7 cellular contexts compared by ENCODE assay signal in the genomic region with DNA sequence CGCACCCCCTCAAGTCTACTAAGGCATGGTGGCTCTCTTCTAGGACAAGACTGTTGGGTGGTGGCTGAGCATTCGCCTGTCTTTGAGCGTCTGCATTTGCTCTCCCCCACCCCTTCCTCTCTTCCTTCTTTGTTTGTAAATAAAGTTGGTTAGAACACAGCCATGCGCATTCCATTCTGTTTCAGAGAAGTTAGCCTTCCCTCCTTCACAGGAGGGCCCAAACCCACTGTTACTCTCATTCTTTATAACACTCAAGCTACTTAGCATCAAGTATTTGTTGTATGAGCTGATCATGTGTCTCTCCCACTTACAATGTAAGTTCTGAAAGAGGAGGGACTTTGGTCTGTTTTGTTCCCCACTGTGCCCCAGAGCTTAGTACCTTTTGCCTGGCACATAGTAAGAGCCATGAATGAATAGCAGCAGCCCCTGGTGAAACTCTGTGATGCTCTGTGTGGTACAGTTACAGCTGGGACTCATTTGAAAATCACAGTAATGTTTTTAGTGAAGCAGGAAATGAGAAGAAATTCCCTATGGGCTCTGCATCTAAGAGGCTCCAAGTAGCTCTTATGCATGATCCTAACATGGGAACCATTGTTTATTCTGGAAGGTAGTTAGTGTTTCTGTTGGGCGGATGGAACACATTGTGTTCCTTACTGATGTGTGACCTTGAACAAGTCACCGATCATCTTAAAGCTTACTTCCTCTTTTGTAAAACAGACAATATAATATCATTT. TPM values are rescaled to one million over a fixed set of nuclear protein-coding genes. Genes with fewer than 3 reads are reported as not detected.
DNase-seq lines count a peak whose midpoint lies in the region; ATAC-seq lines count a peak whose summit lies in the region.

No MANE protein-coding gene starts in this region.

- H3K9me3 Mint-ChIP-seq in activated CD8-positive, alpha-beta T cell treated with anti-CD3 and anti-CD28 coated beads, Interleukin-2, amount 10 ng/mL, durations not matched to agents 7 days and 5 days (ENCODE audit: insufficient read depth), result no peaks in the 10 kb centered on the region
- no peaks in the 10 kb centered on the region for H3K9me3 Mint-ChIP-seq in naive thymus-derived CD8-positive, alpha-beta T cell

- POLR2A ChIA-PET in activated CD8-positive, alpha-beta T cell treated with anti-CD3 and anti-CD28 coated beads, Interleukin-2, amount 10 ng/mL, durations not matched to agents 7 days and 5 days (lab: Charles Lee), result interaction anchor here (0.8 kb wide), 1 partner anchor 8 kb away, joined by 3 read pairs; no protein-coding TSS in a partner anchor
- POLR2A ChIA-PET in naive thymus-derived CD8-positive, alpha-beta T cell (lab: Charles Lee), result interaction anchor here (0.6 to 1.4 kb wide), 5 partner anchors 9 to 141 kb away, joined by 3 to 5 read pairs (median 3); no protein-coding TSS in a partner anchor

- no peak overlapping the region for H3K4me3 Mint-ChIP-seq in activated CD8-positive, alpha-beta T cell treated with anti-CD3 and anti-CD28 coated beads, Interleukin-2, amount 10 ng/mL, durations not matched to agents 7 days and 5 days
- H3K4me3 Mint-ChIP-seq in naive thymus-derived CD8-positive, alpha-beta T cell, result peak overlapping the region in 8 of 10 donors; percentile 10 to 74 (median 34)

- H3K27ac Mint-ChIP-seq in activated CD8-positive, alpha-beta T cell treated with anti-CD3 and anti-CD28 coated beads, Interleukin-2, amount 10 ng/mL, durations not matched to agents 7 days and 5 days, result peak overlapping the region; percentile 63
- H3K27ac Mint-ChIP-seq in naive thymus-derived CD8-positive, alpha-beta T cell, result peak overlapping the region in 9 of 10 donors; percentile 8 to 93 (median 70)

- CTCF ChIA-PET in activated CD8-positive, alpha-beta T cell treated with anti-CD3 and anti-CD28 coated beads, Interleukin-2, amount 10 ng/mL, durations not matched to agents 7 days and 5 days (lab: Charles Lee), result interaction anchor here (0.6 to 4.6 kb wide), 9 partner anchors 16 to 190 kb away, joined by 3 to 27 read pairs (median 6); no protein-coding TSS in a partner anchor

- H3K4me1 Mint-ChIP-seq in activated CD8-positive, alpha-beta T cell treated with anti-CD3 and anti-CD28 coated beads, Interleukin-2, amount 10 ng/mL, durations not matched to agents 7 days and 5 days (ENCODE audit: low read depth), result peaks cover 78% of the 10 kb centered on the region
- peaks cover 39 to 86% (median 74%) of the 10 kb centered on the region in 4 donors for H3K4me1 Mint-ChIP-seq in naive thymus-derived CD8-positive, alpha-beta T cell

- DNase-seq in activated CD8-positive, alpha-beta T cell treated with anti-CD3 and anti-CD28 coated beads, Interleukin-2, amount 10 ng/mL, durations not matched to agents 7 days and 5 days, result no peak
- no peak for DNase-seq in naive thymus-derived CD8-positive, alpha-beta T cell
- no peak for DNase-seq in NCI-H1105 (lab: John Stamatoyannopoulos, UW)
- no peak for DNase-seq in occipital lobe (lab: John Stamatoyannopoulos, UW)
- DNase-seq in T-helper 9 cell, result no peak

- H3K36me3 Mint-ChIP-seq in activated CD8-positive, alpha-beta T cell treated with anti-CD3 and anti-CD28 coated beads, Interleukin-2, amount 10 ng/mL, durations not matched to agents 7 days and 5 days (ENCODE audit: low read depth), result peaks cover 17% of the 10 kb centered on the region
- H3K36me3 Mint-ChIP-seq in naive thymus-derived CD8-positive, alpha-beta T cell, result peaks cover 0 to 3% (median 2%) of the 10 kb centered on the region in 3 donors

- peak; percentile 74 for ATAC-seq in GM19395 (IDR thresholded peaks at IDR 0.05; ENCODE audit: unreplicated experiment)
- ATAC-seq in HG03039 (IDR thresholded peaks at IDR 0.05; ENCODE audit: unreplicated experiment), result peak; percentile 45
- ATAC-seq in activated CD8-positive, alpha-beta T cell treated with anti-CD3 and anti-CD28 coated beads, Interleukin-2, amount 10 ng/mL, durations not matched to agents 7 days and 5 days, result no peak
- no peak for ATAC-seq in naive thymus-derived CD8-positive, alpha-beta T cell

- no peaks in the 10 kb centered on the region for H3K27me3 Mint-ChIP-seq in activated CD8-positive, alpha-beta T cell treated with anti-CD3 and anti-CD28 coated beads, Interleukin-2, amount 10 ng/mL, durations not matched to agents 7 days and 5 days (ENCODE audit: low read depth)
- no peaks in the 10 kb centered on the region for H3K27me3 Mint-ChIP-seq in naive thymus-derived CD8-positive, alpha-beta T cell

RNA-seq across cellular contexts. Expression of gene MGAT5, which starts 7.7 kb away (rescaled TPM):
- total RNA-seq in activated CD8-positive, alpha-beta T cell treated with anti-CD3 and anti-CD28 coated beads, Interleukin-2, amount 10 ng/mL, durations not matched to agents 7 days and 5 days, result 10 to 100 TPM; 48.5 to 54.3 TPM
- 10 to 100 TPM; 54.6 to 61.1 TPM for total RNA-seq in naive thymus-derived CD8-positive, alpha-beta T cell
- polyA plus RNA-seq in naive thymus-derived CD8-positive, alpha-beta T cell, result 1 to 10 TPM; 3.6 to 5.8 (median 5.6) TPM
- total RNA-seq in occipital lobe, result 70.3 TPM

Comparison
In these comparisons a context has a peak if more than half of its experiments do, and no peak if none do; other contexts are left out.
1. ATAC-seq: peak in GM19395 (single experiment) and HG03039 (single experiment); none in activated CD8-positive, alpha-beta T cell treated with anti-CD3 and anti-CD28 coated beads, Interleukin-2, amount 10 ng/mL, durations not matched to agents 7 days and 5 days (single experiment) and naive thymus-derived CD8-positive, alpha-beta T cell (0 of 2).